ENCODE assay signal across 29 cellular contexts in the genomic region with DNA sequence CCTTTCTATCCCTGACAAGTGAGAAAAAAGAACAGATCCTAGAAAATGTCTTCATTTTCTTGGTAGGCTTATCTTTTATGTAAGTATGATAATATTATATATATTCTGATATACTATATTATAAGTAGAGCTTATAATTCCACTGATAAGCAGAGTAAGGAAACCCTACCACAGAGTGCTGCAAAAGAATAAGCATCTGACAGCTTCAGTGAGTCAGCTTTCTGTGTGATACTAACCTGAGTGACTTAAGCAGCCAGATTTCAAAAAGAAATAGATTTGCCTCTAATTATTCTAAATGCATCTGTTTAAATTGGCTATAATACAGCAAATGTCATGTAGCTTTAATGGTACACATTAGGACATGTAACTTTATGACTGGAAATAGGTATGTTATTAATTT.
"Had no signal": no experiment of that assay in that cellular context is flagged by ENCODE, and none has a peak within 500 bp of the region (broad histone marks: within the 10 kb centered on the region; RNA-seq: fewer than 3 reads in every experiment).

No MANE protein-coding gene starts in this region.

- H3K9me3 ChIP-seq: esophagus squamous epithelium had no signal

- H3K4me1 ChIP-seq: esophagus squamous epithelium had no signal

- H3K4me3 ChIP-seq: esophagus squamous epithelium had no signal

- FAIRE-seq: astrocyte, colon, frontal cortex had no signal

- H3K27ac ChIP-seq: epithelial cell of prostate, esophagus squamous epithelium, WERI-Rb-1 had no signal

- H3K36me3 ChIP-seq: esophagus squamous epithelium, WERI-Rb-1 had no signal

- ATAC-seq: activated CD4-positive, CD25-positive, alpha-beta regulatory T cell treated with anti-CD3 and anti-CD28 coated beads, Interleukin-2, amount 50 U/mL, for 24 hours; activated CD8-positive, alpha-beta T cell treated with anti-CD3 and anti-CD28 coated beads for 36 hours; activated naive CD4-positive, alpha-beta T cell treated with anti-CD3 and anti-CD28 coated beads, Interleukin-2, amount 50 U/mL, for 72 hours; activated T-cell treated with anti-CD3 and anti-CD28 coated beads, Interleukin-2, amount 50 U/mL, for 4 hours; activated T-helper 17 cell treated with anti-CD3 and anti-CD28 coated beads, Interleukin-2, amount 50 U/mL, for 72 hours; effector memory CD8-positive, alpha-beta T cell; T-helper 17 cell had no signal

- DNase-seq: activated B cell treated with CpG ODN at 0.5 μM for 24 hours; activated CD4-positive, alpha-beta T cell treated with anti-CD3 and anti-CD28 coated beads for 48 hours; activated CD4-positive, alpha-beta T cell treated with anti-CD3 and anti-CD28 coated beads, Interleukin-2, amount 50 U/mL, for 1 hour; activated CD4-positive, alpha-beta T cell treated with anti-CD3 and anti-CD28 coated beads, Interleukin-2, amount 50 U/mL, for 48 hours; activated CD8-positive, alpha-beta memory T cell treated with anti-CD3 and anti-CD28 coated beads for 24 hours; activated CD8-positive, alpha-beta T cell treated with anti-CD3 and anti-CD28 coated beads for 36 hours; activated effector memory CD4-positive, alpha-beta T cell treated with anti-CD3 and anti-CD28 coated beads, Interleukin-2, amount 50 U/mL, for 16 hours; activated naive CD4-positive, alpha-beta T cell treated with anti-CD3 and anti-CD28 coated beads for 36 hours; activated naive CD8-positive, alpha-beta T cell treated with anti-CD3 and anti-CD28 coated beads, Interleukin-2, amount 10 ng/mL, durations not matched to agents 7 days and 5 days; activated T-cell treated with anti-CD3 and anti-CD28 coated beads, Interleukin-2, amount 50 U/mL, for 4 hours; amniotic stem cell; anterior cingulate cortex; cortex of kidney; dermis blood vessel endothelial cell; effector CD4-positive, alpha-beta T cell; effector memory CD8-positive, alpha-beta T cell; esophagus squamous epithelium; head of caudate nucleus; T-helper 1 cell; T-helper 17 cell; T1000; WERI-Rb-1 had no signal

- H3K27me3 ChIP-seq: esophagus squamous epithelium had no signal
